1 cellular context compared by ENCODE assay signal in the genomic region with DNA sequence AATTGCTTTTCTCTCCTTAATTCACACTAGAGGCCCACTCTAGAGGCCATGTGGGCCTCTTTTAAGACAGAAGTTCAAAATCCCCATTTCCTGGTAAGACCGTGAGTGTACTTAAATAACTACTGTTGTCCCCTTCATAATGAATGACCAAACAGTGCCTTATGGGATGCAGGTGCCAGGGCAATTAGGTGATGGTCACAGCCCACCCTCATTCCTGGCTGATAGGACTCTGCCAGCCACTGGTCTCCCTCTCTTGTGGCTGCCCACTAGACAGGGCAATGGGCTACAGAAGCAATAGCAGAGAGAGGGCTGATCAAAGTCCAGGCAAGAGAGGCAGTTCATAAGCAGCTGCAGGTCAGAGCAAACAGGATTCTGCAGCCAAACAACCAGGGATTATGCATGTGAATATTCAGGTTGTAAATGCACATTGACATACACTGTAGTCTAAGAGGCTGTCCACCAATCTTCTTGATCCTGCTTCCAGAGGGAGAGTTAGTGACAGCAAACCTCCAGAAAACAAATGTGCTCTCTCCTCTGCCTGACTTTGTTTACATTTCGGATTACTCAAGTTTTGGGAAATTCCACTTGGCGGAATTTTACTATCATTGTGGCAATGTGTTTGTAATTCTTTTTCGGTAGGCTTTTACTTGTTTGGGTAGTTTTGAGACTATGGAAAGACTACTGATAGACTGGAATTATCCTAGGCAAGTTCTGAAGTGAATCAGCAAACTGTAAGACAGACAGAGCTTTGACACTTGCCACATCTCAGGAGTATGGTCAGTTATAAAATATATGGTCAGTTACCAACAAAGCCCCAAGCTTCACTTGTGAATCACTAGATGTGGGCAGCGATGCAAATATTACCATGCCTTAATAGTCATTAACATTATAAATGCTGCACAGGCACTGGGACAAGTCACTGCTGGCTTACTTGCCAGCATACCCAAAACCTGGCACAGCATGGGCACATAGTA.
TF ChIP-seq lines count a peak whose summit lies in the region.

No MANE protein-coding gene starts in this region.

TF ChIP-seq in HepG2, 621 proteins besides CTCF, POLR2A, EP300 and RAD21 (continued from another document and continues in another):
- TF ChIP-seq HNF1B (CRISPR knock-in tag; IDR thresholded peaks at IDR 0.05) (peak; percentile 82), ZNF773 (CRISPR knock-in tag; IDR thresholded peaks at IDR 0.05; ENCODE audit: borderline replicate concordance) (no peak), ZC3H4 (CRISPR knock-in tag; IDR thresholded peaks at IDR 0.05; ENCODE audit: borderline replicate concordance) (no peak; the same call in 1 of the 2 replicates), REXO4 (CRISPR knock-in tag; IDR thresholded peaks at IDR 0.05; ENCODE audit: borderline replicate concordance) (no peak), ZFP36 (IDR thresholded peaks at IDR 0.05; ENCODE audit: borderline replicate concordance, low read depth, low read length, partially characterized antibody) (no peak), AGO2 (optimal IDR thresholded peaks at IDR 0.05; ENCODE audit: low read depth, low read length) (no peak), SUZ12 (IDR thresholded peaks at IDR 0.05; ENCODE audit: low read depth, low read length) (no peak), ELF1 (CRISPR knock-in tag; IDR thresholded peaks at IDR 0.05) (peak; percentile 51; the same call in 1 of the 2 replicates), ZFP36L2 (CRISPR knock-in tag; IDR thresholded peaks at IDR 0.05) (no peak), ZNF235 (CRISPR knock-in tag; IDR thresholded peaks at IDR 0.05; ENCODE audit: borderline replicate concordance) (no peak), ZNF782 (CRISPR knock-in tag; IDR thresholded peaks at IDR 0.05; ENCODE audit: borderline replicate concordance) (no peak), TEAD3 (CRISPR knock-in tag; optimal IDR thresholded peaks at IDR 0.05; ENCODE audit: borderline replicate concordance) (peak; percentile 88), NFE2 (CRISPR knock-in tag; IDR thresholded peaks at IDR 0.05) (no peak), ZNF589 (CRISPR knock-in tag; conservative IDR thresholded peaks at IDR 0.05) (peak; percentile 89), ZNF225 (CRISPR knock-in tag; IDR thresholded peaks at IDR 0.05) (no peak), ISL2 (CRISPR knock-in tag; IDR thresholded peaks at IDR 0.05) (peak; percentile 92), MAFK (conservative IDR thresholded peaks at IDR 0.05 in 1 of 2, IDR thresholded peaks at IDR 0.05 in 1 of 2; ENCODE audit: low read length in 2 of 2) (no peak), NBN (conservative IDR thresholded peaks at IDR 0.05) (no peak), WIZ (CRISPR knock-in tag; IDR thresholded peaks at IDR 0.05) (no peak), SMAD3 (CRISPR knock-in tag; IDR thresholded peaks at IDR 0.05) (peak; percentile 90), ZNF879 (CRISPR knock-in tag; IDR thresholded peaks at IDR 0.05) (no peak), CEBPB (IDR thresholded peaks at IDR 0.05; ENCODE audit: borderline replicate concordance, low read depth, low read length) (peak; percentile 40; the same call in 1 of the 2 replicates), ZZZ3 (CRISPR knock-in tag; IDR thresholded peaks at IDR 0.05; ENCODE audit: borderline replicate concordance) (no peak), GATA4 (IDR thresholded peaks at IDR 0.05; ENCODE audit: borderline replicate concordance, low read depth) (no peak), PRMT3 (CRISPR knock-in tag; IDR thresholded peaks at IDR 0.05; ENCODE audit: borderline replicate concordance, low read depth) (no peak), CCDC6 (CRISPR knock-in tag; IDR thresholded peaks at IDR 0.05) (no peak), KDM3A (CRISPR knock-in tag; IDR thresholded peaks at IDR 0.05; ENCODE audit: low read depth) (peak; percentile 52; the same call in 1 of the 2 replicates), NFKB2 (CRISPR knock-in tag; IDR thresholded peaks at IDR 0.05; ENCODE audit: borderline replicate concordance) (no peak; the same call in 1 of the 2 replicates), ZMYM2 (CRISPR knock-in tag; IDR thresholded peaks at IDR 0.05) (peak; percentile 78; the same call in 1 of the 2 replicates), ZSCAN9 (CRISPR knock-in tag; IDR thresholded peaks at IDR 0.05; ENCODE audit: borderline replicate concordance) (no peak), RFXANK (CRISPR knock-in tag; IDR thresholded peaks at IDR 0.05) (peak; percentile 38; the same call in 1 of the 2 replicates), ZNF572 (CRISPR knock-in tag; IDR thresholded peaks at IDR 0.05) (no peak), CENPT (CRISPR knock-in tag; IDR thresholded peaks at IDR 0.05; ENCODE audit: low read depth) (no peak), CC2D1A (CRISPR knock-in tag; IDR thresholded peaks at IDR 0.05) (no peak), ZNF326 (CRISPR knock-in tag; IDR thresholded peaks at IDR 0.05; ENCODE audit: borderline replicate concordance) (no peak), CERS6 (CRISPR knock-in tag; IDR thresholded peaks at IDR 0.05) (no peak), ISX (CRISPR knock-in tag; conservative IDR thresholded peaks at IDR 0.05) (no peak)
- TF ChIP-seq, protein P1, sequence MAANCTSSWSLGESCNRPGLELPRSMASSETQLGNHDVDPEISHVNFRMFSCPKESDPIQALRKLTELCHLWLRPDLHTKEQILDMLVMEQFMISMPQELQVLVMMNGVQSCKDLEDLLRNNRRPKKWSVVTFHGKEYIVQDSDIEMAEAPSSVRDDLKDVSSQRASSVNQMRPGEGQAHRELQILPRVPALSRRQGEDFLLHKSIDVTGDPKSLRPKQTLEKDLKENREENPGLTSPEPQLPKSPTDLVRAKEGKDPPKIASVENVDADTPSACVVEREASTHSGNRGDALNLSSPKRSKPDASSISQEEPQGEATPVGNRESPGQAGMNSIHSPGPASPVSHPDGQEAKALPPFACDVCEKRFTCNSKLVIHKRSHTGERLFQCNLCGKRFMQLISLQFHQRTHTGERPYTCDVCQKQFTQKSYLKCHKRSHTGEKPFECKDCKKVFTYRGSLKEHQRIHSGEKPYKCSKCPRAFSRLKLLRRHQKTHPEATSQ (CRISPR knock-in tag; IDR thresholded peaks at IDR 0.05; ENCODE audit: borderline replicate concordance) = no peak
- TF ChIP-seq, protein P2, sequence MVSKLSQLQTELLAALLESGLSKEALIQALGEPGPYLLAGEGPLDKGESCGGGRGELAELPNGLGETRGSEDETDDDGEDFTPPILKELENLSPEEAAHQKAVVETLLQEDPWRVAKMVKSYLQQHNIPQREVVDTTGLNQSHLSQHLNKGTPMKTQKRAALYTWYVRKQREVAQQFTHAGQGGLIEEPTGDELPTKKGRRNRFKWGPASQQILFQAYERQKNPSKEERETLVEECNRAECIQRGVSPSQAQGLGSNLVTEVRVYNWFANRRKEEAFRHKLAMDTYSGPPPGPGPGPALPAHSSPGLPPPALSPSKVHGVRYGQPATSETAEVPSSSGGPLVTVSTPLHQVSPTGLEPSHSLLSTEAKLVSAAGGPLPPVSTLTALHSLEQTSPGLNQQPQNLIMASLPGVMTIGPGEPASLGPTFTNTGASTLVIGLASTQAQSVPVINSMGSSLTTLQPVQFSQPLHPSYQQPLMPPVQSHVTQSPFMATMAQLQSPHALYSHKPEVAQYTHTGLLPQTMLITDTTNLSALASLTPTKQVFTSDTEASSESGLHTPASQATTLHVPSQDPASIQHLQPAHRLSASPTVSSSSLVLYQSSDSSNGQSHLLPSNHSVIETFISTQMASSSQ (IDR thresholded peaks at IDR 0.05; ENCODE audit: low read depth) = peak; percentile 67
- TF ChIP-seq, protein P2 (CRISPR knock-in tag; IDR thresholded peaks at IDR 0.05; ENCODE audit: borderline replicate concordance) = peak; percentile 85; the same call in 1 of the 2 replicates
- TF ChIP-seq, protein P3, sequence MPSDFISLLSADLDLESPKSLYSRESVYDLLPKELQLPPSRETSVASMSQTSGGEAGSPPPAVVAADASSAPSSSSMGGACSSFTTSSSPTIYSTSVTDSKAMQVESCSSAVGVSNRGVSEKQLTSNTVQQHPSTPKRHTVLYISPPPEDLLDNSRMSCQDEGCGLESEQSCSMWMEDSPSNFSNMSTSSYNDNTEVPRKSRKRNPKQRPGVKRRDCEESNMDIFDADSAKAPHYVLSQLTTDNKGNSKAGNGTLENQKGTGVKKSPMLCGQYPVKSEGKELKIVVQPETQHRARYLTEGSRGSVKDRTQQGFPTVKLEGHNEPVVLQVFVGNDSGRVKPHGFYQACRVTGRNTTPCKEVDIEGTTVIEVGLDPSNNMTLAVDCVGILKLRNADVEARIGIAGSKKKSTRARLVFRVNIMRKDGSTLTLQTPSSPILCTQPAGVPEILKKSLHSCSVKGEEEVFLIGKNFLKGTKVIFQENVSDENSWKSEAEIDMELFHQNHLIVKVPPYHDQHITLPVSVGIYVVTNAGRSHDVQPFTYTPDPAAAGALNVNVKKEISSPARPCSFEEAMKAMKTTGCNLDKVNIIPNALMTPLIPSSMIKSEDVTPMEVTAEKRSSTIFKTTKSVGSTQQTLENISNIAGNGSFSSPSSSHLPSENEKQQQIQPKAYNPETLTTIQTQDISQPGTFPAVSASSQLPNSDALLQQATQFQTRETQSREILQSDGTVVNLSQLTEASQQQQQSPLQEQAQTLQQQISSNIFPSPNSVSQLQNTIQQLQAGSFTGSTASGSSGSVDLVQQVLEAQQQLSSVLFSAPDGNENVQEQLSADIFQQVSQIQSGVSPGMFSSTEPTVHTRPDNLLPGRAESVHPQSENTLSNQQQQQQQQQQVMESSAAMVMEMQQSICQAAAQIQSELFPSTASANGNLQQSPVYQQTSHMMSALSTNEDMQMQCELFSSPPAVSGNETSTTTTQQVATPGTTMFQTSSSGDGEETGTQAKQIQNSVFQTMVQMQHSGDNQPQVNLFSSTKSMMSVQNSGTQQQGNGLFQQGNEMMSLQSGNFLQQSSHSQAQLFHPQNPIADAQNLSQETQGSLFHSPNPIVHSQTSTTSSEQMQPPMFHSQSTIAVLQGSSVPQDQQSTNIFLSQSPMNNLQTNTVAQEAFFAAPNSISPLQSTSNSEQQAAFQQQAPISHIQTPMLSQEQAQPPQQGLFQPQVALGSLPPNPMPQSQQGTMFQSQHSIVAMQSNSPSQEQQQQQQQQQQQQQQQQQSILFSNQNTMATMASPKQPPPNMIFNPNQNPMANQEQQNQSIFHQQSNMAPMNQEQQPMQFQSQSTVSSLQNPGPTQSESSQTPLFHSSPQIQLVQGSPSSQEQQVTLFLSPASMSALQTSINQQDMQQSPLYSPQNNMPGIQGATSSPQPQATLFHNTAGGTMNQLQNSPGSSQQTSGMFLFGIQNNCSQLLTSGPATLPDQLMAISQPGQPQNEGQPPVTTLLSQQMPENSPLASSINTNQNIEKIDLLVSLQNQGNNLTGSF (CRISPR knock-in tag; IDR thresholded peaks at IDR 0.05) = no peak
- TF ChIP-seq, protein P4, sequence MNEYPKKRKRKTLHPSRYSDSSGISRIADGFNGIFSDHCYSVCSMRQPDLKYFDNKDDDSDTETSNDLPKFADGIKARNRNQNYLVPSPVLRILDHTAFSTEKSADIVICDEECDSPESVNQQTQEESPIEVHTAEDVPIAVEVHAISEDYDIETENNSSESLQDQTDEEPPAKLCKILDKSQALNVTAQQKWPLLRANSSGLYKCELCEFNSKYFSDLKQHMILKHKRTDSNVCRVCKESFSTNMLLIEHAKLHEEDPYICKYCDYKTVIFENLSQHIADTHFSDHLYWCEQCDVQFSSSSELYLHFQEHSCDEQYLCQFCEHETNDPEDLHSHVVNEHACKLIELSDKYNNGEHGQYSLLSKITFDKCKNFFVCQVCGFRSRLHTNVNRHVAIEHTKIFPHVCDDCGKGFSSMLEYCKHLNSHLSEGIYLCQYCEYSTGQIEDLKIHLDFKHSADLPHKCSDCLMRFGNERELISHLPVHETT (CRISPR knock-in tag; conservative IDR thresholded peaks at IDR 0.05) = no peak
- TF ChIP-seq, protein P5, sequence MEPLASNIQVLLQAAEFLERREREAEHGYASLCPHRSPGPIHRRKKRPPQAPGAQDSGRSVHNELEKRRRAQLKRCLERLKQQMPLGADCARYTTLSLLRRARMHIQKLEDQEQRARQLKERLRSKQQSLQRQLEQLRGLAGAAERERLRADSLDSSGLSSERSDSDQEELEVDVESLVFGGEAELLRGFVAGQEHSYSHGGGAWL (CRISPR knock-in tag; IDR thresholded peaks at IDR 0.05) = peak; percentile 40
